ENCODE assay signal across 17 cellular contexts in genomic region chr1:196361112-196361714, GRCh38.
A peak's percentile ranks its signal among the peaks of the same experiment; 100 is the strongest.
DNase-seq lines count a peak whose midpoint lies in the region; ATAC-seq and TF ChIP-seq lines count a peak whose summit lies in the region.
"Had no signal": no experiment of that assay in that cellular context is flagged by ENCODE, and none has a peak within 500 bp of the region (broad histone marks: within the 10 kb centered on the region; RNA-seq: fewer than 3 reads in every experiment).

No MANE protein-coding gene starts in this region.

- no peak overlapping the region for H2BK20ac ChIP-seq in IMR-90 (ENCODE audit: low read depth, low read length)

- H3K9me3 ChIP-seq in IMR-90 (ENCODE audit: control insufficient read depth, insufficient read depth, low read length) (no peaks in the 10 kb centered on the region), mammary epithelial cell (replicated peaks; ENCODE audit: insufficient read depth, low read length) (no peaks in the 10 kb centered on the region), right lobe of liver (no peaks in the 10 kb centered on the region)
- H3K9me3 ChIP-seq: SK-N-SH had no signal

- DNase-seq in DMS53 treated with DMSO at 0.1 percent for 48 hours (lab: John Stamatoyannopoulos, UW; ENCODE audit: unreplicated experiment) (peak; percentile 56), IMR-90 (peak; percentile 18), mammary epithelial cell (peak; percentile 66), right lobe of liver (peak in 2 of 3 donors; percentile 23 to 55), NCI-H1092 treated with DMSO at 0.1 percent for 48 hours (lab: John Stamatoyannopoulos, UW) (no peak), SKM-1 (lab: John Stamatoyannopoulos, UW; ENCODE audit: unreplicated experiment) (no peak)
- DNase-seq in activated naive CD4-positive, alpha-beta T cell treated with Interleukin-2 at 50 U/mL for 16 hours, result no peak
- DNase-seq: activated B cell treated with CpG ODN at 0.5 μM for 24 hours; cortex of kidney; left cardiac atrium; naive thymus-derived CD4-positive, alpha-beta T cell; NCI-H187; retina; SK-N-SH; stimulated activated naive CD4-positive, alpha-beta T cell treated with Interleukin-2 at 50 U/mL for 16 hours had no signal

- dilution Hi-C loops in IMR-90 (cut with HindIII; ENCODE audit: low sequenced_read_pairs, unreplicated experiment) (no loop called here), mammary epithelial cell (cut with HindIII; ENCODE audit: low sequenced_read_pairs) (no loop called here)

- no peak overlapping the region for H3K4ac ChIP-seq in IMR-90 (ENCODE audit: low read depth, low read length)

- no peak overlapping the region for H4K8ac ChIP-seq in IMR-90 (ENCODE audit: low read depth in 2 of 2, low read length in 2 of 2)

- no peak overlapping the region for H4K5ac ChIP-seq in IMR-90 (ENCODE audit: low read depth, low read length)

- H3K79me1 ChIP-seq in IMR-90 (ENCODE audit: low read depth in 1 of 2, low read length in 2 of 2), result no peaks in the 10 kb centered on the region

- TF ChIP-seq CTCF in IMR-90 (conservative IDR thresholded peaks at IDR 0.05; ENCODE audit: low read depth, low read length) (no peak), mammary epithelial cell (conservative IDR thresholded peaks at IDR 0.05 in 1 of 2, IDR thresholded peaks at IDR 0.05 in 1 of 2; ENCODE audit: extremely low read depth in 1 of 2, insufficient read depth in 1 of 2, low read depth in 1 of 2, low read length in 2 of 2) (no peak), right lobe of liver (IDR thresholded peaks at IDR 0.05) (no peak)

- H3K9ac ChIP-seq in IMR-90 (ENCODE audit: low read depth, low read length), result no peak overlapping the region
- H3K9ac ChIP-seq in mammary epithelial cell (ENCODE audit: insufficient read depth, low read length), result no peak overlapping the region
- H3K9ac ChIP-seq: SK-N-SH had no signal

- no peak overlapping the region for H2BK120ac ChIP-seq in IMR-90 (ENCODE audit: low read depth, low read length)

- H3K36me3 ChIP-seq in IMR-90 (ENCODE audit: control insufficient read depth, insufficient read depth, low read length) (no peaks in the 10 kb centered on the region), mammary epithelial cell (ENCODE audit: insufficient read depth, low read length) (no peaks in the 10 kb centered on the region), right lobe of liver (no peaks in the 10 kb centered on the region)

- no peaks in the 10 kb centered on the region for H3K79me2 ChIP-seq in mammary epithelial cell (ENCODE audit: insufficient read depth, low read length)

- H3K4me3 ChIP-seq in IMR-90 (ENCODE audit: insufficient read depth, low read depth, low read length) (no peak overlapping the region), mammary epithelial cell (replicated peaks in 1 of 3; ENCODE audit: insufficient read depth in 1 of 3, low read depth in 2 of 3, low read length in 3 of 3) (no peak overlapping the region), right lobe of liver (peak overlapping the region in 1 of 3 donors; percentile 11)

- POLR2A ChIA-PET in IMR-90 (lab: Charles Lee; ENCODE audit: unreplicated experiment), result no interaction called here

- ATAC-seq in IMR-90 (ENCODE audit: low read depth) (no peak), right lobe of liver (peak; percentile 86 to 93 (median 90)), GM19397 (IDR thresholded peaks at IDR 0.05; ENCODE audit: unreplicated experiment) (no peak)
- ATAC-seq: naive thymus-derived CD4-positive, alpha-beta T cell had no signal

- H3K56ac ChIP-seq in IMR-90 (ENCODE audit: extremely low read depth, insufficient read depth, low read length), result no peak overlapping the region

- H4K20me1 ChIP-seq in IMR-90 (ENCODE audit: insufficient read depth, low read length) (no peaks in the 10 kb centered on the region), mammary epithelial cell (ENCODE audit: insufficient read depth, low read length) (no peaks in the 10 kb centered on the region)

- CTCF ChIA-PET in IMR-90 (lab: Yijun Ruan, JAX) (no interaction called here), mammary epithelial cell (lab: Charles Lee; ENCODE audit: low non-redundant PET) (no interaction called here)

- intact Hi-C loops in IMR-90 (cut with micrococcal nuclease), result no loop called here
- intact Hi-C loops in mammary epithelial cell (cut with micrococcal nuclease), result no loop called here
- intact Hi-C loops in right lobe of liver (cut with DNase I), result no loop called here

- WGBS in IMR-90 (ENCODE audit: extremely low coverage in 2 of 2, insufficient read length in 1 of 2), 2 experiments, result no CpG with 5 or more reads among the region's 5 CpGs
- 71% methylated on average over 5 of the region's 5 CpGs for WGBS in mammary epithelial cell (ENCODE audit: low coverage, missing lambda C conversion rate)
- WGBS in right lobe of liver (ENCODE audit: insufficient coverage, low coverage, low lambda C conversion rate, missing lambda C conversion rate), result 34% methylated on average over 3 of the region's 5 CpGs

- in situ Hi-C loops in IMR-90 (cut with MboI; ENCODE audit: low sequenced_read_pairs) (no loop called here), mammary epithelial cell (cut with MboI; ENCODE audit: low sequenced_read_pairs in 2 of 2) (no loop called here)

- H2AFZ ChIP-seq in IMR-90 (replicated peaks; ENCODE audit: low read length, poor library complexity) (no peak overlapping the region), mammary epithelial cell (ENCODE audit: low read depth, low read length) (no peak overlapping the region)

- TF ChIP-seq POLR2A in IMR-90 (IDR thresholded peaks at IDR 0.05; ENCODE audit: low read depth, low read length) (no peak), right lobe of liver (IDR thresholded peaks at IDR 0.05) (peak; percentile 56)

- BruUV-seq in IMR-90 (replicated peaks; lab: Mats Ljungman, UMichigan), result no TSS peak
- BruUV-seq in mammary epithelial cell (replicated peaks; lab: Mats Ljungman, UMichigan), result no TSS peak

- H3K23ac ChIP-seq in IMR-90 (ENCODE audit: low read depth, low read length), result no peak overlapping the region

- no peak overlapping the region for H2BK5ac ChIP-seq in IMR-90 (ENCODE audit: low read depth, low read length, poor library complexity, severe bottlenecking)

- H2AK5ac ChIP-seq in IMR-90 (ENCODE audit: low read depth, low read length), result no peak overlapping the region

- H3K4me2 ChIP-seq in IMR-90 (ENCODE audit: low read depth, low read length) (no peak overlapping the region), mammary epithelial cell (ENCODE audit: insufficient read depth, low read depth, low read length) (no peak overlapping the region)
- H3K4me2 ChIP-seq: SK-N-SH had no signal

- TF ChIP-seq RAD21 in IMR-90 (IDR thresholded peaks at IDR 0.05; ENCODE audit: low read length), result no peak

- no peaks in the 10 kb centered on the region for H3K4me1 ChIP-seq in IMR-90 (ENCODE audit: control insufficient read depth, insufficient read depth, low read length)
- H3K4me1 ChIP-seq in mammary epithelial cell (ENCODE audit: insufficient read depth, low read length), result peaks cover 5% of the 10 kb centered on the region
- peaks cover 0 to 24% (median 7%) of the 10 kb centered on the region in 4 donors for H3K4me1 ChIP-seq in right lobe of liver

- H4K91ac ChIP-seq in IMR-90 (ENCODE audit: insufficient read depth, low read depth, low read length), result no peak overlapping the region

- H3K27me3 ChIP-seq in IMR-90 (ENCODE audit: control insufficient read depth, insufficient read depth, low read length) (no peaks in the 10 kb centered on the region), mammary epithelial cell (ENCODE audit: insufficient read depth, low read length) (peaks cover 4% of the 10 kb centered on the region), right lobe of liver (no peaks in the 10 kb centered on the region)

- no peak overlapping the region for H3K14ac ChIP-seq in IMR-90 (replicated peaks; ENCODE audit: low read depth, low read length)

- 0 out of 2 replicates have a peak, but pooled peaks cover 4% of the 10 kb centered on the region for H3K9me1 ChIP-seq in IMR-90 (ENCODE audit: insufficient read depth, low read length)

- H2BK15ac ChIP-seq in IMR-90 (ENCODE audit: low read depth, low read length), result no peak overlapping the region

- H2AK9ac ChIP-seq in IMR-90 (replicated peaks; ENCODE audit: low read depth, low read length, poor library complexity), result no peak overlapping the region

- H3K27ac ChIP-seq in IMR-90 (ENCODE audit: insufficient read depth, low read length), result no peak overlapping the region
- no peak overlapping the region for H3K27ac ChIP-seq in mammary epithelial cell (ENCODE audit: insufficient read depth, low read depth, low read length)
- H3K27ac ChIP-seq in right lobe of liver, result peak overlapping the region; percentile 31 to 62 (median 58)
- H3K27ac ChIP-seq: C4-2B had no signal

- no peak overlapping the region for H3K18ac ChIP-seq in IMR-90 (ENCODE audit: low read depth, low read length)

TF ChIP-seq in IMR-90, 13 proteins besides CTCF, POLR2A, EP300 and RAD21:
- no peak for TF ChIP-seq MXI1 (IDR thresholded peaks at IDR 0.05; ENCODE audit: borderline replicate concordance, low read depth, low read length)
- no peak for TF ChIP-seq CHD1 (IDR thresholded peaks at IDR 0.05; ENCODE audit: low read depth, low read length)
- TF ChIP-seq FOS (IDR thresholded peaks at IDR 0.05; ENCODE audit: low read depth, low read length), result no peak
- TF ChIP-seq CEBPB (IDR thresholded peaks at IDR 0.05; ENCODE audit: low read depth, low read length), result no peak
- TF ChIP-seq NFE2L2 (IDR thresholded peaks at IDR 0.05; ENCODE audit: low read depth, low read length), result no peak
- no peak for TF ChIP-seq RCOR1 (IDR thresholded peaks at IDR 0.05; ENCODE audit: insufficient replicate concordance, low read length)

Comparison
In these comparisons a context has a peak if more than half of its experiments do, and no peak if none do; other contexts are left out.
1. DNase-seq: peak in DMS53 treated with DMSO at 0.1 percent for 48 hours (single experiment), IMR-90 (single experiment), mammary epithelial cell (single experiment) and right lobe of liver (2 of 3); none in activated naive CD4-positive, alpha-beta T cell treated with Interleukin-2 at 50 U/mL for 16 hours (single experiment), NCI-H1092 treated with DMSO at 0.1 percent for 48 hours (single experiment) and SKM-1 (single experiment).
2. ATAC-seq: peak in right lobe of liver (4 of 4); none in IMR-90 (single experiment) and GM19397 (single experiment).
3. H3K27ac ChIP-seq: peak in right lobe of liver (3 of 3); none in IMR-90 (single experiment) and mammary epithelial cell (single experiment).